ENCODE assay signal across 17 cellular contexts in the genomic region with DNA sequence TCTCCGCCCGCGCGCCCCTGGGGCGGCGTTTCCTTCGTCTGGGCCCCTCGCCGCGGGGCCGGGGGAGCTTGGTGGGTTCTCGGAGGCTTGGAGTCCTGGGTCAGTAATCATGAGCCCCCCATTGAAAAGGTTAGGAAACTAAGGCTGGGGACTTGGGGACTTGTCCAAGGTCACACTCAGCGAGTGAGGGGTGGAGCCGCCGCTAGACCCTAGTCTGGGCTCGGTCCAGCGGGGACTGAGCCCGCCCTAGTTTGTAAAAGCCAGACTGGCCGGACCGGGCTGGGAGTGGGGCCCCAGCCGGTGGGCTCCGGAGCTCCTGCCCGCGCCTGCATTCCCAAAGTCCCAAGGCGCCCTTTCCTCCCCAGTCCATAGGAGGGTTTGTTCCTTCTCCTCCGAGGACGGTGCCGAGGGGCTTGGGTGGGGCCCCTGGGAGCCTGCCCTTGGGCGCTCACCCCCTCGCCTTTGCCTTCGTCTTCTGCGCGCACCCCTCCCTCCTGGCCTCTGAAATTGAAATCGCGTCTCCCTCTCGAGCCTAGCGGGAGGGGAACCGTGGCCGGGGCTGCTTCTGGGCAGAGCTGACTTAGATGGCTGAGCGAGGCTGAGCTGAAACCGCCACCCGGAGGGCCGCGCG. TPM values are rescaled to one million over a fixed set of nuclear protein-coding genes. Genes with fewer than 3 reads are reported as not detected.
A peak's percentile ranks its signal among the peaks of the same experiment; 100 is the strongest.
DNase-seq lines count a peak whose midpoint lies in the region; TF ChIP-seq lines count a peak whose summit lies in the region.
"Had no signal": no experiment of that assay in that cellular context is flagged by ENCODE, and none has a peak within 500 bp of the region (broad histone marks: within the 10 kb centered on the region; RNA-seq: fewer than 3 reads in every experiment).

No MANE protein-coding gene starts in this region.

- H3K56ac ChIP-seq in H9 (ENCODE audit: insufficient read length, low read depth, low read length), result no peak overlapping the region

- H3K23ac ChIP-seq in H9 (ENCODE audit: insufficient read length, low read depth, low read length), result no peak overlapping the region

- no CpG with 5 or more reads among the region's 45 CpGs for WGBS in H9 (ENCODE audit: extremely low coverage, insufficient read length, low lambda C conversion rate)
- WGBS in spleen, 5 donors, result 1 to 10% (median 5%) methylated on average over 16 to 45 of the region's 45 CpGs

- no peak overlapping the region for H2AK5ac ChIP-seq in H9 (ENCODE audit: insufficient read length, low read length)

- peaks cover 50% of the 10 kb centered on the region for H3K27me3 Mint-ChIP-seq in H9 (ENCODE audit: low read depth)
- H3K27me3 Mint-ChIP-seq in brain, result peaks cover 31% of the 10 kb centered on the region

- H3K4me1 ChIP-seq in H9 (ENCODE audit: insufficient read depth, low read length), result no peaks in the 10 kb centered on the region; the same call in 1 of the 2 replicates
- peaks cover 13 to 54% (median 33%) of the 10 kb centered on the region in 6 donors for H3K4me1 ChIP-seq in spleen
- H3K4me1 ChIP-seq: foreskin keratinocyte, parathyroid adenoma had no signal

- H2AFZ ChIP-seq in H9 (ENCODE audit: low read length), result no peak overlapping the region
- H2AFZ ChIP-seq: parathyroid adenoma had no signal

- H3K4me3 Mint-ChIP-seq in H9, result peak overlapping the region; percentile 67 to 82
- H3K4me3 Mint-ChIP-seq in brain, result peak overlapping the region; percentile 80 to 87 (median 85)
- H3K4me3 Mint-ChIP-seq: activated naive CD8-positive, alpha-beta T cell; dendritic cell treated with granulocyte-macrophage colony-stimulating factor and Interleukin-4, amounts not matched to agents 40 ng/mL and 50 ng/mL, for 4 days; HFFc6; stimulated activated memory B cell treated with anti-CD40 and anti-IgM and Interleukin-4, amounts not matched to agents 10 μg/mL and 1 μg/mL and 100 μg/mL, for 72 hours had no signal

- no peaks in the 10 kb centered on the region for H4K20me1 ChIP-seq in H9 (ENCODE audit: control insufficient read depth, insufficient read depth, insufficient read length)

- H3K27ac ChIP-seq in H9 (ENCODE audit: insufficient read length, low read depth, low read length), result no peak overlapping the region
- no peak overlapping the region for H3K27ac ChIP-seq in spleen
- H3K27ac ChIP-seq: foreskin keratinocyte, parathyroid adenoma had no signal

- H3K27ac Mint-ChIP-seq in H9, result no peak overlapping the region
- H3K27ac Mint-ChIP-seq in brain, result peak overlapping the region in 2 of 5 experiments; percentile 78 to 86
- H3K27ac Mint-ChIP-seq: activated naive CD8-positive, alpha-beta T cell; dendritic cell treated with granulocyte-macrophage colony-stimulating factor and Interleukin-4, amounts not matched to agents 40 ng/mL and 50 ng/mL, for 4 days; HFFc6; stimulated activated memory B cell treated with anti-CD40 and anti-IgM and Interleukin-4, amounts not matched to agents 10 μg/mL and 1 μg/mL and 100 μg/mL, for 72 hours had no signal

- H3K9me3 Mint-ChIP-seq in H9, result peaks cover 0 to 2% of the 10 kb centered on the region in 2 experiments; a peak in 1 of 5 replicates
- H3K9me3 Mint-ChIP-seq in brain, result peaks cover 0 to 6% (median 0%) of the 10 kb centered on the region in 5 experiments
- H3K9me3 Mint-ChIP-seq: dendritic cell treated with granulocyte-macrophage colony-stimulating factor and Interleukin-4, amounts not matched to agents 40 ng/mL and 50 ng/mL, for 4 days had no signal

- H2BK120ac ChIP-seq in H9 (ENCODE audit: low read depth, low read length, poor library complexity, severe bottlenecking), result no peak overlapping the region

- H3K18ac ChIP-seq in H9 (ENCODE audit: insufficient read length, low read depth, low read length), result no peak overlapping the region

- H2BK12ac ChIP-seq in H9 (ENCODE audit: insufficient read length, low read depth, low read length), result no peak overlapping the region

- no peak overlapping the region for H2BK5ac ChIP-seq in H9 (ENCODE audit: insufficient read length, low read length)

- H3K23me2 ChIP-seq in H9 (ENCODE audit: insufficient read length, low read depth, low read length, poor library complexity, severe bottlenecking), result peaks cover 19% of the 10 kb centered on the region

- H3K36me3 Mint-ChIP-seq in H9 (ENCODE audit: insufficient read depth in 1 of 3, low read depth in 3 of 3), result peaks cover 14 to 20% (median 18%) of the 10 kb centered on the region in 3 experiments; a peak in 6 of 7 replicates
- peaks cover 16% of the 10 kb centered on the region for H3K36me3 Mint-ChIP-seq in brain
- H3K36me3 Mint-ChIP-seq: activated naive CD8-positive, alpha-beta T cell; stimulated activated memory B cell treated with anti-CD40 and anti-IgM and Interleukin-4, amounts not matched to agents 10 μg/mL and 1 μg/mL and 100 μg/mL, for 72 hours had no signal

- H3K36me3 ChIP-seq in spleen, result peaks cover 0 to 11% (median 0%) of the 10 kb centered on the region in 6 donors

- H3K4ac ChIP-seq in H9 (ENCODE audit: low read depth, low read length), result no peak overlapping the region

- H3K79me2 ChIP-seq in H9 (ENCODE audit: insufficient read depth, low read length), result no peaks in the 10 kb centered on the region
- H3K79me2 ChIP-seq: parathyroid adenoma had no signal

- no peak overlapping the region; the same call in 1 of the 2 replicates for H3K14ac ChIP-seq in H9 (ENCODE audit: insufficient read depth, low read length)

- H3K27me3 ChIP-seq in H9 (ENCODE audit: insufficient read depth, low read length) (peaks cover 2% of the 10 kb centered on the region; the same call in 1 of the 2 replicates), spleen (replicated peaks in 1 of 7) (peaks cover 3 to 84% (median 39%) of the 10 kb centered on the region in 7 donors)

- H2BK20ac ChIP-seq in H9 (ENCODE audit: low read depth, low read length, poor library complexity, severe bottlenecking), result no peak overlapping the region

- no peak overlapping the region for H3K9ac ChIP-seq in H9 (ENCODE audit: extremely low read depth, insufficient read length, low read length)
- H3K9ac ChIP-seq: parathyroid adenoma had no signal

- no peak overlapping the region for H4K91ac ChIP-seq in H9 (ENCODE audit: insufficient read length, low read depth, low read length)

- H3T11ph ChIP-seq in H9 (ENCODE audit: low read length), result no peak overlapping the region

- peak overlapping the region; percentile 72 for H3K4me2 ChIP-seq in H9 (ENCODE audit: insufficient read depth, insufficient read length, low read length)

- H4K8ac ChIP-seq in H9 (replicated peaks; ENCODE audit: insufficient read length, low read depth, low read length), result no peak overlapping the region

- no peak overlapping the region for H2BK15ac ChIP-seq in H9 (ENCODE audit: low read depth, low read length)

- peaks cover 18 to 20% of the 10 kb centered on the region in 2 experiments for H3K4me1 Mint-ChIP-seq in H9
- peaks cover 57% of the 10 kb centered on the region for H3K4me1 Mint-ChIP-seq in brain

- H3K79me1 ChIP-seq in H9 (ENCODE audit: insufficient read depth, low read depth, low read length, poor library complexity, severe bottlenecking), result no peaks in the 10 kb centered on the region

- H4K5ac ChIP-seq in H9 (ENCODE audit: insufficient read length, low read depth, low read length), result no peak overlapping the region

- TF ChIP-seq CTCF in H9 (conservative IDR thresholded peaks at IDR 0.05), result no peak
- TF ChIP-seq CTCF in brain (conservative IDR thresholded peaks at IDR 0.05), result no peak
- no peak for TF ChIP-seq CTCF in spleen (IDR thresholded peaks at IDR 0.05 in 8 of 11, conservative IDR thresholded peaks at IDR 0.05 in 3 of 11)

- TF ChIP-seq POLR2A in spleen (IDR thresholded peaks at IDR 0.05), result no peak

- intact Hi-C loops in spleen (cut with DNase I; ENCODE audit: low total_unique reads), result loop anchor here (5.0 kb wide), 2 partner anchors 254 to 324 kb away; no protein-coding TSS in a partner anchor

- DNase-seq in H9 (no peak), spleen (no peak), glomerular visceral epithelial cell (ENCODE audit: extremely low spot score) (no peak), NCI-H524 (lab: John Stamatoyannopoulos, UW) (no peak), kidney glomerular epithelial cell (lab: John Stamatoyannopoulos, UW) (no peak), superior temporal gyrus (ENCODE audit: extremely low spot score) (no peak)
- DNase-seq: foreskin keratinocyte; HFFc6; NCI-H1048; NCI-H510A; stimulated activated CD4-positive, alpha-beta T cell treated with anti-CD3 and anti-CD28 coated beads, Interleukin-2, amount 100 ng/mL, for 48 hours had no signal

- peak overlapping the region; percentile 47 for H3K4me3 ChIP-seq in iPS-18c (ENCODE audit: insufficient read depth, low read depth, low read length)
- H3K4me3 ChIP-seq in spleen, result peak overlapping the region in 7 of 8 donors; percentile 26 to 61 (median 38)

- H3K9me3 ChIP-seq in H9 (ENCODE audit: control insufficient read depth, low read depth, low read length) (no peaks in the 10 kb centered on the region), iPS-18c (ENCODE audit: control insufficient read depth, insufficient read depth, low read length) (no peaks in the 10 kb centered on the region), spleen (no peaks in the 10 kb centered on the region)

RNA-seq across cellular contexts. Expression of a gene that starts 1.0 kb away (rescaled TPM):
- total RNA-seq in H9 (2021) (34.1 and 36.8 TPM in 2 replicates), spleen (100 to 1,000 TPM in 1 of 7 donors, 10 to 100 TPM in 6; 40.9 to 109 (median 47.1) TPM)
- polyA plus RNA-seq in brain (ENCODE audit: insufficient read depth, low read depth, low replicate concordance) (202 TPM), spleen (10 to 100 TPM in 2 of 3 donors, 1 to 10 TPM in 1; 5.9 to 22.3 (median 16.8) TPM)
